8 cellular contexts compared by ENCODE assay signal in genomic region chr10:86410542-86411124, GRCh38. TPM values are rescaled to one million over a fixed set of nuclear protein-coding genes. Genes with fewer than 3 reads are reported as not detected.
DNase-seq lines count a peak whose midpoint lies in the region; ATAC-seq, FAIRE-seq and TF ChIP-seq lines count a peak whose summit lies in the region.

No MANE protein-coding gene starts in this region.

- H3K27ac ChIP-seq in K562 (ENCODE audit: extremely low read depth, low read depth, low read length) (no peak overlapping the region), mesenchymal stem cell (ENCODE audit: low read length, poor library complexity, severe bottlenecking) (peak overlapping the region; percentile 78), thyroid gland (no peak overlapping the region)

- TF ChIP-seq POLR2A in K562 (conservative IDR thresholded peaks at IDR 0.05): no peak
- TF ChIP-seq POLR2A in thyroid gland (IDR thresholded peaks at IDR 0.05): no peak

- TF ChIP-seq RAD21 in K562 (CRISPR knock-in tag; conservative IDR thresholded peaks at IDR 0.05 in 1 of 2, IDR thresholded peaks at IDR 0.05 in 1 of 2): no peak

- DNase-seq in AG08396 (ENCODE audit: low spot score) (peak; percentile 54), HS-5 (ENCODE audit: low read depth) (peak; percentile 61), K562 (ENCODE audit: extremely low read depth in 1 of 4, low spot score in 3 of 4) (no peak), mesenchymal stem cell (peak; percentile 60), HuH-7 (ENCODE audit: low spot score) (no peak), thyroid gland (no peak), omental fat pad (ENCODE audit: low spot score) (no peak), H7 (no peak)

- H3K14ac ChIP-seq in mesenchymal stem cell (ENCODE audit: low read length in 2 of 2): no peak overlapping the region

- intact Hi-C loops in K562 (cut with micrococcal nuclease): no loop called here
- intact Hi-C loops in thyroid gland (cut with DNase I): no loop called here

- in situ Hi-C loops in K562 (cut with MboI): no loop called here

- no peaks in the 10 kb centered on the region for H4K20me1 ChIP-seq in K562 (replicated peaks; ENCODE audit: control insufficient read depth, insufficient read depth, low read length)

- H3K9ac ChIP-seq in K562 (ENCODE audit: insufficient read depth in 1 of 2, low read depth in 2 of 2, low read length in 2 of 2): no peak overlapping the region
- H3K9ac ChIP-seq in mesenchymal stem cell (ENCODE audit: low read length): no peak overlapping the region

- no peak overlapping the region for H2BK5ac ChIP-seq in mesenchymal stem cell (ENCODE audit: low read depth, low read length, poor library complexity, severe bottlenecking)

- H3K4me2 ChIP-seq in K562 (ENCODE audit: insufficient read depth, low read length) (no peak overlapping the region), mesenchymal stem cell (ENCODE audit: low read length, poor library complexity, severe bottlenecking) (no peak overlapping the region)

- H4K8ac ChIP-seq in mesenchymal stem cell (ENCODE audit: low read length): no peak overlapping the region

- H3K9me3 ChIP-seq in K562 (replicated peaks; ENCODE audit: control insufficient read depth, insufficient read depth, low read depth, low read length) (no peaks in the 10 kb centered on the region), mesenchymal stem cell (ENCODE audit: control insufficient read depth, low read length) (no peaks in the 10 kb centered on the region), thyroid gland (no peaks in the 10 kb centered on the region)

- no peaks in the 10 kb centered on the region for H3K9me1 ChIP-seq in K562 (ENCODE audit: control insufficient read depth, insufficient read depth, low read length)

- 0% methylated on average over 4 of the region's 4 CpGs for WGBS in K562 (ENCODE audit: insufficient coverage, low coverage, missing lambda C conversion rate)
- WGBS in mesenchymal stem cell: 61% methylated on average over 4 of the region's 4 CpGs
- 85 to 87% methylated on average over 4 of the region's 4 CpGs for WGBS in thyroid gland, 2 donors

- POLR2A ChIA-PET in K562 (lab: Yijun Ruan, JAX): interaction anchor here (0.6 to 1.0 kb wide), 3 partner anchors 9 to 29 kb away, joined by 3 read pairs; no protein-coding TSS in a partner anchor

- H2AFZ ChIP-seq in K562 (ENCODE audit: low read depth, low read length) (no peak overlapping the region), mesenchymal stem cell (ENCODE audit: low read depth, low read length) (no peak overlapping the region)

- H3K4me3 ChIP-seq in K562 (no peak overlapping the region), mesenchymal stem cell (ENCODE audit: insufficient read depth in 1 of 2, low read depth in 1 of 2, low read length in 2 of 2) (no peak overlapping the region), thyroid gland (replicated peaks in 1 of 3) (no peak overlapping the region), H7 (ENCODE audit: insufficient read depth, low read depth, low read length) (no peak overlapping the region)

- no peaks in the 10 kb centered on the region for H3K79me1 ChIP-seq in mesenchymal stem cell (replicated peaks; ENCODE audit: low read length, poor library complexity, severe bottlenecking)

- H4K91ac ChIP-seq in mesenchymal stem cell (ENCODE audit: low read length): peak overlapping the region; percentile 49

- no peak for FAIRE-seq in K562 (lab: Jason Lieb, UNC)

- no peaks in the 10 kb centered on the region for H3K36me3 ChIP-seq in K562 (ENCODE audit: control insufficient read depth, insufficient read depth, low read length)
- H3K36me3 ChIP-seq in mesenchymal stem cell (ENCODE audit: control insufficient read depth in 1 of 2, insufficient read depth in 2 of 2, low read depth in 1 of 2, low read length in 2 of 2): no peaks in the 10 kb centered on the region
- H3K36me3 ChIP-seq in thyroid gland: no peaks in the 10 kb centered on the region
- H3K36me3 ChIP-seq in H7 (replicated peaks; ENCODE audit: control insufficient read depth, insufficient read depth, low read length): no peaks in the 10 kb centered on the region

- BruUV-seq in K562 (replicated peaks; lab: Mats Ljungman, UMichigan): no TSS peak

- no peak overlapping the region for H2BK15ac ChIP-seq in mesenchymal stem cell (ENCODE audit: low read depth, poor library complexity, severe bottlenecking)

- H3K4ac ChIP-seq in mesenchymal stem cell (ENCODE audit: low read depth in 1 of 2, low read length in 2 of 2): peak overlapping the region; percentile 9 to 32

- CTCF ChIA-PET in K562 (lab: Yijun Ruan, JAX; ENCODE audit: low intra/inter-chr PET ratio): no interaction called here

- ATAC-seq in K562 (no peak), omental fat pad (ENCODE audit: low FRiP score) (no peak)

- no peak for TF ChIP-seq CTCF in K562 (IDR thresholded peaks at IDR 0.05 in 2 of 3, conservative IDR thresholded peaks at IDR 0.05 in 1 of 3; ENCODE audit: insufficient read depth in 2 of 3, low read depth in 1 of 3, low read length in 3 of 3)
- no peak for TF ChIP-seq CTCF in thyroid gland (IDR thresholded peaks at IDR 0.05)
- no peak for TF ChIP-seq CTCF in omental fat pad (IDR thresholded peaks at IDR 0.05)

- no peaks in the 10 kb centered on the region for H3K79me2 ChIP-seq in K562 (ENCODE audit: control insufficient read depth, insufficient read depth, low read length)

- H3K23ac ChIP-seq in mesenchymal stem cell (ENCODE audit: low read length in 2 of 2): no peak overlapping the region

- no peak for TF ChIP-seq EP300 in K562 (IDR thresholded peaks at IDR 0.05; ENCODE audit: low read length)

- H2BK12ac ChIP-seq in mesenchymal stem cell (ENCODE audit: low read length in 2 of 2): peak overlapping the region; percentile 28 to 47

- no peaks in the 10 kb centered on the region for H3K4me1 ChIP-seq in K562 (replicated peaks in 1 of 2; ENCODE audit: control insufficient read depth in 2 of 2, insufficient read depth in 2 of 2, low read length in 2 of 2)
- peaks cover 5% of the 10 kb centered on the region for H3K4me1 ChIP-seq in mesenchymal stem cell (ENCODE audit: control insufficient read depth, insufficient read depth, low read depth, low read length)
- peaks cover 0 to 3% of the 10 kb centered on the region in 2 donors for H3K4me1 ChIP-seq in thyroid gland

- H2AK5ac ChIP-seq in mesenchymal stem cell (ENCODE audit: low read length, severe bottlenecking): no peak overlapping the region

- H3K27me3 ChIP-seq in K562 (ENCODE audit: control insufficient read depth in 2 of 2, insufficient read depth in 2 of 2, low read length in 2 of 2) (peaks cover 2% of the 10 kb centered on the region in 2 experiments; a peak in 2 of 5 replicates), mesenchymal stem cell (ENCODE audit: control insufficient read depth in 1 of 2, insufficient read depth in 1 of 2, low read length in 2 of 2) (no peaks in the 10 kb centered on the region), thyroid gland (no peaks in the 10 kb centered on the region), H7 (ENCODE audit: control insufficient read depth, insufficient read depth, low read length) (no peaks in the 10 kb centered on the region)

- peak overlapping the region; percentile 11 for H2BK120ac ChIP-seq in mesenchymal stem cell (ENCODE audit: low read depth, low read length)

- peak overlapping the region in 1 of 2 experiments; percentile 16 for H3K18ac ChIP-seq in mesenchymal stem cell (ENCODE audit: low read depth in 1 of 2, low read length in 2 of 2)

TF ChIP-seq in K562, 482 proteins besides CTCF, POLR2A, EP300 and RAD21:
- TF ChIP-seq PHTF2 (CRISPR knock-in tag; IDR thresholded peaks at IDR 0.05): no peak
- TF ChIP-seq RBM25 (IDR thresholded peaks at IDR 0.05; ENCODE audit: low read depth, low read length, severe bottlenecking): peak; percentile 39

RNA-seq across cellular contexts. Expression of gene GRID1, which starts 44.0 kb away (rescaled TPM):
- total RNA-seq in K562 (2011; cell fraction: chromatin; rRNA removed; ENCODE audit: low replicate concordance): 0.18 TPM in 1 of 2 replicates, not detected in the other
- total RNA-seq in K562 (2011; cell fraction: nucleolus; rRNA removed): 0.13 TPM in 1 of 2 replicates, not detected in the other
- total RNA-seq in K562 (2011; cell fraction: nucleoplasm; rRNA removed): 0.15 TPM in 2 replicates
- 3.4 and 3.8 TPM in 2 replicates for total RNA-seq in K562 (2014; rRNA removed)
- 0.51 and 0.80 TPM in 2 replicates for total RNA-seq in K562 (2014; rRNA removed; fragmentation: Illumina TruSeq; extraction: Trizol)
- total RNA-seq in K562 (2015; rRNA removed; fragmentation: Illumina TruSeq; extraction: Trizol): 1.8 and 2.5 TPM in 2 replicates
- 7.1 and 7.2 TPM in 2 replicates for total RNA-seq in K562 (2021)
- 0.01 TPM in 2 replicates for polyA plus RNA-seq in K562 (2011; rRNA removed)
- polyA plus RNA-seq in K562 (2011; cell fraction: cytosol; rRNA removed): not detected in 2 replicates
- 0.03 and 0.09 TPM in 2 replicates for polyA plus RNA-seq in K562 (2011; cell fraction: nucleus; rRNA removed)
- 3.8 and 8.2 TPM in 2 replicates for polyA plus RNA-seq in K562 (2012)
- polyA plus RNA-seq in K562 (2014; fragmentation: Illumina TruSeq; extraction: Trizol): 1.2 and 4.7 TPM in 2 replicates
- under 1 TPM; 0.35 to 0.55 TPM for polyA plus RNA-seq in K562 (2014; fragmentation: Nextera tagmentation; extraction: Ambion mirVana)
- polyA plus RNA-seq in K562 (2014; rRNA removed): 3.3 and 5.3 TPM in 2 replicates
- polyA minus RNA-seq in K562 (2011; rRNA and poly(A)+ RNA removed): 0.03 and 0.11 TPM in 2 replicates
- polyA minus RNA-seq in K562 (2011; cell fraction: cytosol; rRNA and poly(A)+ RNA removed): not detected in 2 replicates
- 0.11 TPM in 1 of 2 replicates, not detected in the other for polyA minus RNA-seq in K562 (2011; cell fraction: nucleus; rRNA and poly(A)+ RNA removed)
- polyA plus RNA-seq in mesenchymal stem cell (2013, experiment 1 of 2): 0.23 TPM
- polyA plus RNA-seq in mesenchymal stem cell (2013, experiment 2 of 2): 0.29 TPM
- total RNA-seq in thyroid gland: 10 to 100 TPM; 17.2 to 28.1 (median 23.6) TPM
- total RNA-seq in omental fat pad: 1 to 10 TPM; 1.5 to 3.5 (median 2.4) TPM
- total RNA-seq in H7 (2014; rRNA removed; shearing (Covaris generic)): 0.22 and 0.31 TPM in 2 replicates

Comparison
In these comparisons a context has a peak if more than half of its experiments do, and no peak if none do; other contexts are left out.
1. DNase-seq: peak in AG08396 (single experiment), HS-5 (single experiment) and mesenchymal stem cell (single experiment); none in K562 (0 of 4), HuH-7 (single experiment), thyroid gland (0 of 2), omental fat pad (single experiment) and H7 (single experiment).